ENCODE assay signal across 27 cellular contexts in genomic region chr3:14718539-14718938, GRCh38. TPM values are rescaled to one million over a fixed set of nuclear protein-coding genes. Genes with fewer than 3 reads are reported as not detected.
A peak's percentile ranks its signal among the peaks of the same experiment; 100 is the strongest.
DNase-seq lines count a peak whose midpoint lies in the region; ATAC-seq lines count a peak whose summit lies in the region.
"Had no signal": no experiment of that assay in that cellular context is flagged by ENCODE, and none has a peak within 500 bp of the region (broad histone marks: within the 10 kb centered on the region; RNA-seq: fewer than 3 reads in every experiment).

No MANE protein-coding gene starts in this region.

- peaks cover 2% of the 10 kb centered on the region for H3K36me3 Mint-ChIP-seq in activated naive CD8-positive, alpha-beta T cell treated with anti-CD3 and anti-CD28 coated beads for 36 hours
- H3K36me3 Mint-ChIP-seq in activated naive CD8-positive, alpha-beta T cell treated with anti-CD3 and anti-CD28 coated beads, Interleukin-2, amount 50 U/mL, for 24 hours (ENCODE audit: low read depth): peaks cover 3% of the 10 kb centered on the region
- H3K36me3 Mint-ChIP-seq in natural killer cell treated with Interleukin-12 subunit alpha and Interleukin-12 subunit beta and Interleukin-15 and Interleukin-18, amount 100 ng/mL, for 72 hours: no peaks in the 10 kb centered on the region
- H3K36me3 Mint-ChIP-seq: IgD-negative memory B cell, WTC11 had no signal

- DNase-seq in activated naive CD8-positive, alpha-beta T cell treated with anti-CD3 and anti-CD28 coated beads for 36 hours: no peak
- no peak for DNase-seq in activated naive CD8-positive, alpha-beta T cell treated with anti-CD3 and anti-CD28 coated beads, Interleukin-2, amount 50 U/mL, for 24 hours
- DNase-seq in natural killer cell treated with Interleukin-12 subunit alpha and Interleukin-12 subunit beta and Interleukin-15 and Interleukin-18, amount 100 ng/mL, for 72 hours (ENCODE audit: low spot score): no peak
- DNase-seq in HCEC 1CT (no peak), NOMO-1 treated with DMSO at 0.1 percent for 48 hours (lab: John Stamatoyannopoulos, UW; ENCODE audit: unreplicated experiment) (no peak)
- DNase-seq: activated CD4-positive, alpha-beta T cell treated with anti-CD3 and anti-CD28 coated beads, Interleukin-2, amount 50 U/mL, for 4 hours; activated CD8-positive, alpha-beta memory T cell treated with anti-CD3 and anti-CD28 coated beads, Interleukin-2, amount 50 U/mL, for 4 hours; CD4-positive, alpha-beta memory T cell; DMS153; mesenchymal stem cell; NCI-H1436 treated with DMSO at 0.1 percent for 48 hours; NCI-H524 treated with DMSO at 0.1 percent for 48 hours; occipital lobe; spleen; stimulated activated CD4-positive, alpha-beta T cell treated with anti-CD3 and anti-CD28 coated beads, Interleukin-4, amount 100 ng/mL, for 4 hours; T-helper 9 cell; thyroid gland had no signal

- H3K4me3 Mint-ChIP-seq in activated naive CD8-positive, alpha-beta T cell treated with anti-CD3 and anti-CD28 coated beads for 36 hours: no peak overlapping the region
- no peak overlapping the region for H3K4me3 Mint-ChIP-seq in activated naive CD8-positive, alpha-beta T cell treated with anti-CD3 and anti-CD28 coated beads, Interleukin-2, amount 50 U/mL, for 24 hours
- no peak overlapping the region for H3K4me3 Mint-ChIP-seq in natural killer cell treated with Interleukin-12 subunit alpha and Interleukin-12 subunit beta and Interleukin-15 and Interleukin-18, amount 100 ng/mL, for 72 hours
- H3K4me3 Mint-ChIP-seq: activated naive CD8-positive, alpha-beta T cell; CD4-positive, alpha-beta memory T cell; IgD-negative memory B cell; stimulated activated naive CD8-positive, alpha-beta T cell treated with anti-CD3 and anti-CD28 coated beads, Interleukin-15, Interleukin-2, amounts not matched to agents 100 ng/mL and 50 ng/mL, for 24 hours; WTC11 had no signal

- no peaks in the 10 kb centered on the region for H3K9me3 Mint-ChIP-seq in activated naive CD8-positive, alpha-beta T cell treated with anti-CD3 and anti-CD28 coated beads for 36 hours
- H3K9me3 Mint-ChIP-seq in activated naive CD8-positive, alpha-beta T cell treated with anti-CD3 and anti-CD28 coated beads, Interleukin-2, amount 50 U/mL, for 24 hours: no peaks in the 10 kb centered on the region
- H3K9me3 Mint-ChIP-seq in natural killer cell treated with Interleukin-12 subunit alpha and Interleukin-12 subunit beta and Interleukin-15 and Interleukin-18, amount 100 ng/mL, for 72 hours: no peaks in the 10 kb centered on the region
- H3K9me3 Mint-ChIP-seq: activated T-helper 2 cell treated with anti-CD3 and anti-CD28 coated beads, Interferon-gamma antibody, Interleukin-2, Interleukin-4, amounts not matched to agents 10 μg/mL and 5 μg/mL and 100 μg/mL, durations not matched to agents 14 hours and 24 hours and 36 hours had no signal

- peak overlapping the region; percentile 12 for H3K27ac Mint-ChIP-seq in activated naive CD8-positive, alpha-beta T cell treated with anti-CD3 and anti-CD28 coated beads for 36 hours
- no peak overlapping the region for H3K27ac Mint-ChIP-seq in activated naive CD8-positive, alpha-beta T cell treated with anti-CD3 and anti-CD28 coated beads, Interleukin-2, amount 50 U/mL, for 24 hours
- no peak overlapping the region for H3K27ac Mint-ChIP-seq in natural killer cell treated with Interleukin-12 subunit alpha and Interleukin-12 subunit beta and Interleukin-15 and Interleukin-18, amount 100 ng/mL, for 72 hours
- H3K27ac Mint-ChIP-seq: activated naive CD8-positive, alpha-beta T cell; activated T-helper 2 cell treated with anti-CD3 and anti-CD28 coated beads, Interferon-gamma antibody, Interleukin-2, Interleukin-4, amounts not matched to agents 10 μg/mL and 5 μg/mL and 100 μg/mL, durations not matched to agents 14 hours and 24 hours and 36 hours; CD4-positive, alpha-beta memory T cell; stimulated activated naive CD8-positive, alpha-beta T cell treated with anti-CD3 and anti-CD28 coated beads, Interleukin-15, Interleukin-2, amounts not matched to agents 100 ng/mL and 50 ng/mL, for 24 hours; WTC11 had no signal

- ATAC-seq in activated naive CD8-positive, alpha-beta T cell treated with anti-CD3 and anti-CD28 coated beads, Interleukin-2, amount 50 U/mL, for 24 hours: no peak
- peak; percentile 51 for ATAC-seq in GM21576 (IDR thresholded peaks at IDR 0.05; ENCODE audit: unreplicated experiment)
- ATAC-seq in HG03354 (IDR thresholded peaks at IDR 0.05; ENCODE audit: poor library complexity, severe bottlenecking, unreplicated experiment): peak; percentile 64
- no peak for ATAC-seq in natural killer cell treated with Interleukin-12 subunit alpha and Interleukin-12 subunit beta and Interleukin-15 and Interleukin-18, amount 100 ng/mL, for 72 hours
- no peak for ATAC-seq in GM19397 (IDR thresholded peaks at IDR 0.05; ENCODE audit: unreplicated experiment)
- ATAC-seq: WTC11 had no signal

- no peaks in the 10 kb centered on the region for H3K4me1 Mint-ChIP-seq in activated naive CD8-positive, alpha-beta T cell treated with anti-CD3 and anti-CD28 coated beads for 36 hours
- no peaks in the 10 kb centered on the region for H3K4me1 Mint-ChIP-seq in activated naive CD8-positive, alpha-beta T cell treated with anti-CD3 and anti-CD28 coated beads, Interleukin-2, amount 50 U/mL, for 24 hours
- no peaks in the 10 kb centered on the region for H3K4me1 Mint-ChIP-seq in natural killer cell treated with Interleukin-12 subunit alpha and Interleukin-12 subunit beta and Interleukin-15 and Interleukin-18, amount 100 ng/mL, for 72 hours (ENCODE audit: low read depth in 2 of 2)
- H3K4me1 Mint-ChIP-seq: CD4-positive, alpha-beta memory T cell; WTC11 had no signal

- H3K27me3 Mint-ChIP-seq in activated naive CD8-positive, alpha-beta T cell treated with anti-CD3 and anti-CD28 coated beads for 36 hours: no peaks in the 10 kb centered on the region
- no peaks in the 10 kb centered on the region for H3K27me3 Mint-ChIP-seq in activated naive CD8-positive, alpha-beta T cell treated with anti-CD3 and anti-CD28 coated beads, Interleukin-2, amount 50 U/mL, for 24 hours
- H3K27me3 Mint-ChIP-seq in natural killer cell treated with Interleukin-12 subunit alpha and Interleukin-12 subunit beta and Interleukin-15 and Interleukin-18, amount 100 ng/mL, for 72 hours: peaks cover 0 to 35% of the 10 kb centered on the region in 2 donors
- H3K27me3 Mint-ChIP-seq: activated naive CD8-positive, alpha-beta T cell; CD4-positive, alpha-beta memory T cell; stimulated activated naive CD8-positive, alpha-beta T cell treated with anti-CD3 and anti-CD28 coated beads, Interleukin-15, Interleukin-2, amounts not matched to agents 100 ng/mL and 50 ng/mL, for 24 hours had no signal

RNA-seq across cellular contexts. Expression of gene C3orf20, which starts 43.6 kb away (rescaled TPM):
- total RNA-seq in activated naive CD8-positive, alpha-beta T cell treated with anti-CD3 and anti-CD28 coated beads for 36 hours: under 1 TPM in 1 of 2 experiments, not detected in 1; 0.14 TPM
- total RNA-seq in natural killer cell treated with Interleukin-12 subunit alpha and Interleukin-12 subunit beta and Interleukin-15 and Interleukin-18, amount 100 ng/mL, for 72 hours: under 1 TPM in 1 of 2 donors, not detected in 1; 0.93 TPM
- total RNA-seq: MCF 10A, right atrium auricular region, WTC11 had no signal

Comparison
In these comparisons a context has a peak if more than half of its experiments do, and no peak if none do; other contexts are left out.
1. ATAC-seq: peak in GM21576 (single experiment) and HG03354 (single experiment); none in activated naive CD8-positive, alpha-beta T cell treated with anti-CD3 and anti-CD28 coated beads, Interleukin-2, amount 50 U/mL, for 24 hours (single experiment), natural killer cell treated with Interleukin-12 subunit alpha and Interleukin-12 subunit beta and Interleukin-15 and Interleukin-18, amount 100 ng/mL, for 72 hours (0 of 2) and GM19397 (single experiment).